16 cellular contexts compared by ENCODE assay signal in genomic region chr2:234081970-234082822, GRCh38. TPM values are rescaled to one million over a fixed set of nuclear protein-coding genes. Genes with fewer than 3 reads are reported as not detected.
DNase-seq lines count a peak whose midpoint lies in the region; TF ChIP-seq lines count a peak whose summit lies in the region.
"Had no signal": no experiment of that assay in that cellular context is flagged by ENCODE, and none has a peak within 500 bp of the region (broad histone marks: within the 10 kb centered on the region; RNA-seq: fewer than 3 reads in every experiment).

No MANE protein-coding gene starts in this region.

- peak; percentile 9 for DNase-seq in Caki2 (ENCODE audit: low read depth)
- DNase-seq in NCI-H187 (lab: John Stamatoyannopoulos, UW) = peak; percentile 17 to 31
- DNase-seq in PC-9 = peak; percentile 48 to 61
- DNase-seq in GF-D8 (lab: John Stamatoyannopoulos, UW) = no peak
- DNase-seq in erythroblast (lab: John Stamatoyannopoulos, UW) = no peak
- DNase-seq in HFFc6 = no peak
- no peak for DNase-seq in occipital lobe (lab: John Stamatoyannopoulos, UW)
- DNase-seq: activated CD4-positive, alpha-beta memory T cell treated with anti-CD3 and anti-CD28 coated beads for 36 hours; activated naive CD4-positive, alpha-beta T cell treated with Interleukin-2 at 50 U/mL for 16 hours; cerebellar nuclear complex; spleen; T-helper 17 cell had no signal

- 26% methylated on average over 15 of the region's 15 CpGs for WGBS in liver

- no peaks in the 10 kb centered on the region for H3K9me2 ChIP-seq in PC-9 (ENCODE audit: insufficient read depth)

- in situ Hi-C loops in Caki2 (cut with HindIII; ENCODE audit: low pct_unique_long_range_greater_than_20kb, low sequenced_read_pairs) = no loop called here

- H3K36me3 Mint-ChIP-seq in HFFc6 (ENCODE audit: low read depth) = no peaks in the 10 kb centered on the region
- H3K36me3 Mint-ChIP-seq: activated CD4-positive, alpha-beta memory T cell treated with anti-CD3 and anti-CD28 coated beads for 36 hours had no signal

- H3K4me3 Mint-ChIP-seq in HFFc6 = no peak overlapping the region
- H3K4me3 Mint-ChIP-seq: activated CD4-positive, alpha-beta memory T cell treated with anti-CD3 and anti-CD28 coated beads for 36 hours; neural crest cell; T-helper 17 cell had no signal

- TF ChIP-seq CTCF in PC-9 (conservative IDR thresholded peaks at IDR 0.05) (no peak), liver (IDR thresholded peaks at IDR 0.05; ENCODE audit: low read depth, low read length, missing input control) (peak; percentile 21), HFFc6 (IDR thresholded peaks at IDR 0.05) (no peak)

- intact Hi-C loops in PC-9 (cut with micrococcal nuclease; ENCODE audit: unreplicated experiment) = no loop called here

- H3K27me3 Mint-ChIP-seq in HFFc6 (ENCODE audit: insufficient read depth) = peaks cover 6% of the 10 kb centered on the region; the same call in 1 of the 2 replicates
- H3K27me3 Mint-ChIP-seq: activated CD4-positive, alpha-beta memory T cell treated with anti-CD3 and anti-CD28 coated beads for 36 hours had no signal

- H3K4me3 ChIP-seq in PC-9 (no peak overlapping the region), liver (ENCODE audit: low read depth in 1 of 3, low read length in 3 of 3) (no peak overlapping the region)
- H3K4me3 ChIP-seq: spleen had no signal

- 0 out of 2 replicates have a peak overlapping the region, but pooled peaks have one; percentile 10 for H3K4me2 ChIP-seq in PC-9

- no peaks in the 10 kb centered on the region for H3F3A ChIP-seq in PC-9 (ENCODE audit: insufficient read depth, low read depth)

- H3K36me3 ChIP-seq in PC-9 (ENCODE audit: low read depth) = no peaks in the 10 kb centered on the region
- H3K36me3 ChIP-seq in liver (ENCODE audit: control insufficient read depth in 4 of 4, insufficient read depth in 3 of 4, low read depth in 1 of 4, low read length in 3 of 4) = no peaks in the 10 kb centered on the region
- H3K36me3 ChIP-seq: spleen had no signal

- H3K4me1 ChIP-seq in PC-9 (replicated peaks; ENCODE audit: insufficient read depth) (no peaks in the 10 kb centered on the region), liver (ENCODE audit: control insufficient read depth in 4 of 4, insufficient read depth in 4 of 4, low read length in 3 of 4) (peaks cover 3 to 20% (median 14%) of the 10 kb centered on the region in 4 donors)
- H3K4me1 ChIP-seq: spleen had no signal

- no TSS peak for BruUV-seq in PC-9 (replicated peaks; lab: Mats Ljungman, UMichigan)

- H2AFZ ChIP-seq in PC-9 = no peak overlapping the region

- no peak overlapping the region for H3K27ac Mint-ChIP-seq in HFFc6
- H3K27ac Mint-ChIP-seq: activated CD4-positive, alpha-beta memory T cell treated with anti-CD3 and anti-CD28 coated beads for 36 hours; T-helper 17 cell had no signal

- TF ChIP-seq POLR2A in erythroblast (IDR thresholded peaks at IDR 0.05; ENCODE audit: low read length) = no peak

- peak overlapping the region in 1 of 2 donors; percentile 26 for H3K9ac ChIP-seq in liver (ENCODE audit: low read depth in 1 of 2, low read length in 2 of 2)

- CTCF ChIA-PET in PC-9 (lab: Charles Lee) = no interaction called here

- H3K27ac ChIP-seq in PC-9 = no peak overlapping the region
- peak overlapping the region; percentile 66 to 70 for H3K27ac ChIP-seq in liver (ENCODE audit: low read depth in 1 of 2, low read length in 2 of 2)
- H3K27ac ChIP-seq: spleen had no signal

- no peaks in the 10 kb centered on the region for H3K27me3 ChIP-seq in PC-9 (ENCODE audit: insufficient read depth, low read depth)
- no peaks in the 10 kb centered on the region for H3K27me3 ChIP-seq in liver (ENCODE audit: control insufficient read depth in 4 of 4, insufficient read depth in 4 of 4, low read length in 3 of 4)

- TF ChIP-seq RAD21 in liver (IDR thresholded peaks at IDR 0.05) = peak; percentile 61 to 81

- H3K79me2 ChIP-seq in PC-9 (ENCODE audit: low read depth) = no peaks in the 10 kb centered on the region

- H3K9me3 Mint-ChIP-seq in HFFc6 = peaks cover 4% of the 10 kb centered on the region; the same call in 1 of the 2 replicates
- H3K9me3 Mint-ChIP-seq: neural crest cell had no signal

- no peaks in the 10 kb centered on the region for H4K20me1 ChIP-seq in PC-9 (ENCODE audit: insufficient read depth)

- no peaks in the 10 kb centered on the region; the same call in 1 of the 2 replicates for H3K9me3 ChIP-seq in PC-9 (ENCODE audit: insufficient read depth, low read depth)
- no peaks in the 10 kb centered on the region for H3K9me3 ChIP-seq in liver (ENCODE audit: control insufficient read depth in 4 of 4, low read length in 3 of 4)

- no peaks in the 10 kb centered on the region for H3K4me1 Mint-ChIP-seq in HFFc6 (ENCODE audit: low read depth)
- H3K4me1 Mint-ChIP-seq: neural crest cell had no signal

- POLR2A ChIA-PET in PC-9 (lab: Charles Lee; ENCODE audit: unreplicated experiment) = no interaction called here

TF ChIP-seq in liver, 16 proteins besides CTCF, POLR2A, EP300 and RAD21:
- peak; percentile 77 to 94 for TF ChIP-seq RXRA (IDR thresholded peaks at IDR 0.05)
- peak in 1 of 2 donors; percentile 88 for TF ChIP-seq JUND (IDR thresholded peaks at IDR 0.05)
- TF ChIP-seq NR2F2 (IDR thresholded peaks at IDR 0.05) = peak; percentile 37
- TF ChIP-seq FOXA1 (IDR thresholded peaks at IDR 0.05) = peak; percentile 64
- TF ChIP-seq, protein P1, sequence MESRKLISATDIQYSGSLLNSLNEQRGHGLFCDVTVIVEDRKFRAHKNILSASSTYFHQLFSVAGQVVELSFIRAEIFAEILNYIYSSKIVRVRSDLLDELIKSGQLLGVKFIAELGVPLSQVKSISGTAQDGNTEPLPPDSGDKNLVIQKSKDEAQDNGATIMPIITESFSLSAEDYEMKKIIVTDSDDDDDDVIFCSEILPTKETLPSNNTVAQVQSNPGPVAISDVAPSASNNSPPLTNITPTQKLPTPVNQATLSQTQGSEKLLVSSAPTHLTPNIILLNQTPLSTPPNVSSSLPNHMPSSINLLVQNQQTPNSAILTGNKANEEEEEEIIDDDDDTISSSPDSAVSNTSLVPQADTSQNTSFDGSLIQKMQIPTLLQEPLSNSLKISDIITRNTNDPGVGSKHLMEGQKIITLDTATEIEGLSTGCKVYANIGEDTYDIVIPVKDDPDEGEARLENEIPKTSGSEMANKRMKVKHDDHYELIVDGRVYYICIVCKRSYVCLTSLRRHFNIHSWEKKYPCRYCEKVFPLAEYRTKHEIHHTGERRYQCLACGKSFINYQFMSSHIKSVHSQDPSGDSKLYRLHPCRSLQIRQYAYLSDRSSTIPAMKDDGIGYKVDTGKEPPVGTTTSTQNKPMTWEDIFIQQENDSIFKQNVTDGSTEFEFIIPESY (IDR thresholded peaks at IDR 0.05) = peak; percentile 96
- peak; percentile 69 to 86 for TF ChIP-seq HNF4A (conservative IDR thresholded peaks at IDR 0.05)
- TF ChIP-seq SP1 (IDR thresholded peaks at IDR 0.05) = peak; percentile 77
- TF ChIP-seq GABPA (IDR thresholded peaks at IDR 0.05 in 1 of 2, conservative IDR thresholded peaks at IDR 0.05 in 1 of 2) = peak in 1 of 2 donors; percentile 56
- peak; percentile 87 for TF ChIP-seq YY1 (IDR thresholded peaks at IDR 0.05)
- TF ChIP-seq EGR1 (IDR thresholded peaks at IDR 0.05; ENCODE audit: low read depth in 2 of 2) = peak; percentile 38 to 60
- TF ChIP-seq HNF4G (IDR thresholded peaks at IDR 0.05) = peak; percentile 36
- no peak for TF ChIP-seq TAF1 (conservative IDR thresholded peaks at IDR 0.05)
- TF ChIP-seq REST (IDR thresholded peaks at IDR 0.05) = peak; percentile 83
- TF ChIP-seq FOXA2 (IDR thresholded peaks at IDR 0.05) = peak; percentile 83
- TF ChIP-seq, protein P2, sequence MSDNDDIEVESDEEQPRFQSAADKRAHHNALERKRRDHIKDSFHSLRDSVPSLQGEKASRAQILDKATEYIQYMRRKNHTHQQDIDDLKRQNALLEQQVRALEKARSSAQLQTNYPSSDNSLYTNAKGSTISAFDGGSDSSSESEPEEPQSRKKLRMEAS (IDR thresholded peaks at IDR 0.05) = peak; percentile 91
- TF ChIP-seq ATF3 (IDR thresholded peaks at IDR 0.05) = no peak
TF ChIP-seq in liver: peak in this region for 14.

RNA-seq across cellular contexts. Expression of gene SPP2, which starts 31.7 kb away (rescaled TPM):
- total RNA-seq in Caki2 (2014; rRNA removed; shearing (Covaris generic); ENCODE audit: low replicate concordance) = not detected in 2 replicates
- total RNA-seq in PC-9 (2021) = not detected in 2 replicates
- total RNA-seq in liver = 100 to 1,000 TPM in 1 of 2 donors, 10 to 100 TPM in 1; 76.7 to 208 TPM
- 100 to 1,000 TPM in 1 of 2 donors, 10 to 100 TPM in 1; 86.8 to 584 TPM for polyA plus RNA-seq in liver
- total RNA-seq in HFFc6 (2021; fragmentation: NEBNext Ultra II Directional; extraction: Animal tissue kit (Norgen Biotek cat#: 25700)) = not detected
- total RNA-seq in occipital lobe = not detected
- total RNA-seq: activated CD4-positive, alpha-beta memory T cell treated with anti-CD3 and anti-CD28 coated beads for 36 hours; neural crest cell; spleen; T-helper 17 cell; urinary bladder had no signal
- polyA plus RNA-seq: AG04450, spleen, urinary bladder had no signal

Comparison
In these comparisons a context has a peak if more than half of its experiments do, and no peak if none do; other contexts are left out.
1. DNase-seq: peak in Caki2 (single experiment), NCI-H187 (2 of 2) and PC-9 (2 of 2); none in GF-D8 (single experiment), erythroblast (0 of 2), HFFc6 (single experiment) and occipital lobe (single experiment).
2. RNA of gene SPP2, which starts 31.7 kb away (total RNA-seq): 76.7 to 208 TPM in liver; not detected in Caki2, not detected in PC-9, not detected in HFFc6 and not detected in occipital lobe (single experiment); every median in the first group is over 10 times any median in the second.